ENCODE assay signal across 21 cellular contexts in genomic region chr1:10521537-10522157, GRCh38.
"Had no signal": no experiment of that assay in that cellular context is flagged by ENCODE, and none has a peak within 500 bp of the region (broad histone marks: within the 10 kb centered on the region; RNA-seq: fewer than 3 reads in every experiment).

No MANE protein-coding gene starts in this region.

- H3K4me3 ChIP-seq: body of pancreas, coronary artery, prostate gland, skin epidermis, thoracic aorta had no signal

- H3K36me3 ChIP-seq: prostate gland, thoracic aorta had no signal

- H3K4me3 Mint-ChIP-seq: activated CD4-positive, alpha-beta memory T cell treated with anti-CD3 and anti-CD28 coated beads for 36 hours; activated naive CD4-positive, alpha-beta T cell treated with anti-CD3 and anti-CD28 coated beads, Interleukin-2, amount 10 ng/mL, durations not matched to agents 7 days and 5 days; nephron progenitor cell had no signal

- H3K27me3 Mint-ChIP-seq: activated CD4-positive, alpha-beta memory T cell treated with anti-CD3 and anti-CD28 coated beads for 36 hours; activated naive CD4-positive, alpha-beta T cell treated with anti-CD3 and anti-CD28 coated beads, Interleukin-2, amount 10 ng/mL, durations not matched to agents 7 days and 5 days had no signal

- H3K27me3 ChIP-seq: body of pancreas had no signal

- ATAC-seq: right cardiac atrium, SK-N-SH treated with all-trans-retinoic acid at 6 μM for 48 hours had no signal

- DNase-seq: activated CD4-positive, alpha-beta memory T cell treated with anti-CD3 and anti-CD28 coated beads for 36 hours; activated CD8-positive, alpha-beta memory T cell treated with anti-CD3 and anti-CD28 coated beads, Interleukin-2, amount 50 U/mL, for 48 hours; activated naive CD4-positive, alpha-beta T cell treated with anti-CD3 and anti-CD28 coated beads, Interleukin-2, amount 10 ng/mL, durations not matched to agents 7 days and 5 days; amygdala; body of pancreas; central memory CD4-positive, alpha-beta T cell; effector CD4-positive, alpha-beta T cell; foreskin fibroblast; glutamatergic neuron; hypothalamus; nephron progenitor cell; occipital lobe; right cardiac atrium; stimulated activated CD4-positive, alpha-beta T cell treated with anti-CD3 and anti-CD28 coated beads, Interleukin-15, amount 100 ng/mL, for 24 hours; stimulated activated CD4-positive, alpha-beta T cell treated with anti-CD3 and anti-CD28 coated beads, Interleukin-4, amount 100 ng/mL, for 1 hour had no signal

- H3K27ac ChIP-seq: coronary artery, thoracic aorta had no signal

- H3K9me3 ChIP-seq: body of pancreas, prostate gland, thoracic aorta had no signal

- H3K27ac Mint-ChIP-seq: activated CD4-positive, alpha-beta memory T cell treated with anti-CD3 and anti-CD28 coated beads for 36 hours; activated naive CD4-positive, alpha-beta T cell treated with anti-CD3 and anti-CD28 coated beads, Interleukin-2, amount 10 ng/mL, durations not matched to agents 7 days and 5 days; nephron progenitor cell had no signal

- H3K9me3 Mint-ChIP-seq: activated CD4-positive, alpha-beta memory T cell treated with anti-CD3 and anti-CD28 coated beads for 36 hours; activated naive CD4-positive, alpha-beta T cell treated with anti-CD3 and anti-CD28 coated beads, Interleukin-2, amount 10 ng/mL, durations not matched to agents 7 days and 5 days; activated T-helper 2 cell treated with anti-CD3 and anti-CD28 coated beads, Interferon-gamma antibody, Interleukin-2, Interleukin-4, amounts not matched to agents 10 μg/mL and 5 μg/mL and 100 μg/mL, durations not matched to agents 14 hours and 24 hours and 36 hours; nephron progenitor cell had no signal
